1 cellular context compared by ENCODE assay signal in genomic region chr5:176573564-176574296, GRCh38.
TF ChIP-seq lines count a peak whose summit lies in the region.

No MANE protein-coding gene starts in this region.

TF ChIP-seq in HepG2, 621 proteins besides CTCF, POLR2A, EP300 and RAD21:
- 0 out of 2 replicates have a peak, but pooled peaks have one; percentile 31 for TF ChIP-seq CBX5 (CRISPR knock-in tag; IDR thresholded peaks at IDR 0.05; ENCODE audit: borderline replicate concordance)
- 0 out of 2 replicates have a peak, but pooled peaks have one; percentile 35 for TF ChIP-seq KDM2A (CRISPR knock-in tag; IDR thresholded peaks at IDR 0.05; ENCODE audit: borderline replicate concordance, low read depth)
- TF ChIP-seq, protein P1, sequence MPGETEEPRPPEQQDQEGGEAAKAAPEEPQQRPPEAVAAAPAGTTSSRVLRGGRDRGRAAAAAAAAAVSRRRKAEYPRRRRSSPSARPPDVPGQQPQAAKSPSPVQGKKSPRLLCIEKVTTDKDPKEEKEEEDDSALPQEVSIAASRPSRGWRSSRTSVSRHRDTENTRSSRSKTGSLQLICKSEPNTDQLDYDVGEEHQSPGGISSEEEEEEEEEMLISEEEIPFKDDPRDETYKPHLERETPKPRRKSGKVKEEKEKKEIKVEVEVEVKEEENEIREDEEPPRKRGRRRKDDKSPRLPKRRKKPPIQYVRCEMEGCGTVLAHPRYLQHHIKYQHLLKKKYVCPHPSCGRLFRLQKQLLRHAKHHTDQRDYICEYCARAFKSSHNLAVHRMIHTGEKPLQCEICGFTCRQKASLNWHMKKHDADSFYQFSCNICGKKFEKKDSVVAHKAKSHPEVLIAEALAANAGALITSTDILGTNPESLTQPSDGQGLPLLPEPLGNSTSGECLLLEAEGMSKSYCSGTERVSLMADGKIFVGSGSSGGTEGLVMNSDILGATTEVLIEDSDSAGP (CRISPR knock-in tag; IDR thresholded peaks at IDR 0.05; ENCODE audit: borderline replicate concordance) = peak; percentile 17; the same call in 1 of the 2 replicates
- TF ChIP-seq, protein P2, sequence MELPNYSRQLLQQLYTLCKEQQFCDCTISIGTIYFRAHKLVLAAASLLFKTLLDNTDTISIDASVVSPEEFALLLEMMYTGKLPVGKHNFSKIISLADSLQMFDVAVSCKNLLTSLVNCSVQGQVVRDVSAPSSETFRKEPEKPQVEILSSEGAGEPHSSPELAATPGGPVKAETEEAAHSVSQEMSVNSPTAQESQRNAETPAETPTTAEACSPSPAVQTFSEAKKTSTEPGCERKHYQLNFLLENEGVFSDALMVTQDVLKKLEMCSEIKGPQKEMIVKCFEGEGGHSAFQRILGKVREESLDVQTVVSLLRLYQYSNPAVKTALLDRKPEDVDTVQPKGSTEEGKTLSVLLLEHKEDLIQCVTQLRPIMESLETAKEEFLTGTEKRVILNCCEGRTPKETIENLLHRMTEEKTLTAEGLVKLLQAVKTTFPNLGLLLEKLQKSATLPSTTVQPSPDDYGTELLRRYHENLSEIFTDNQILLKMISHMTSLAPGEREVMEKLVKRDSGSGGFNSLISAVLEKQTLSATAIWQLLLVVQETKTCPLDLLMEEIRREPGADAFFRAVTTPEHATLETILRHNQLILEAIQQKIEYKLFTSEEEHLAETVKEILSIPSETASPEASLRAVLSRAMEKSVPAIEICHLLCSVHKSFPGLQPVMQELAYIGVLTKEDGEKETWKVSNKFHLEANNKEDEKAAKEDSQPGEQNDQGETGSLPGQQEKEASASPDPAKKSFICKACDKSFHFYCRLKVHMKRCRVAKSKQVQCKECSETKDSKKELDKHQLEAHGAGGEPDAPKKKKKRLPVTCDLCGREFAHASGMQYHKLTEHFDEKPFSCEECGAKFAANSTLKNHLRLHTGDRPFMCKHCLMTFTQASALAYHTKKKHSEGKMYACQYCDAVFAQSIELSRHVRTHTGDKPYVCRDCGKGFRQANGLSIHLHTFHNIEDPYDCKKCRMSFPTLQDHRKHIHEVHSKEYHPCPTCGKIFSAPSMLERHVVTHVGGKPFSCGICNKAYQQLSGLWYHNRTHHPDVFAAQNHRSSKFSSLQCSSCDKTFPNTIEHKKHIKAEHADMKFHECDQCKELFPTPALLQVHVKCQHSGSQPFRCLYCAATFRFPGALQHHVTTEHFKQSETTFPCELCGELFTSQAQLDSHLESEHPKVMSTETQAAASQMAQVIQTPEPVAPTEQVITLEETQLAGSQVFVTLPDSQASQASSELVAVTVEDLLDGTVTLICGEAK (IDR thresholded peaks at IDR 0.05) = no peak
- TF ChIP-seq, protein P2 (CRISPR knock-in tag; IDR thresholded peaks at IDR 0.05) = no peak
- TF ChIP-seq GABPA (IDR thresholded peaks at IDR 0.05; ENCODE audit: low read depth, low read length) = no peak
- no peak for TF ChIP-seq GABPA (CRISPR knock-in tag; IDR thresholded peaks at IDR 0.05; ENCODE audit: low read depth)
- peak; percentile 42 for TF ChIP-seq SMC3 (IDR thresholded peaks at IDR 0.05; ENCODE audit: low read length)
- TF ChIP-seq STAG1 (CRISPR knock-in tag; IDR thresholded peaks at IDR 0.05) = peak; percentile 76
- no peak for TF ChIP-seq PAXIP1 (CRISPR knock-in tag; conservative IDR thresholded peaks at IDR 0.05)
- TF ChIP-seq, protein P3, sequence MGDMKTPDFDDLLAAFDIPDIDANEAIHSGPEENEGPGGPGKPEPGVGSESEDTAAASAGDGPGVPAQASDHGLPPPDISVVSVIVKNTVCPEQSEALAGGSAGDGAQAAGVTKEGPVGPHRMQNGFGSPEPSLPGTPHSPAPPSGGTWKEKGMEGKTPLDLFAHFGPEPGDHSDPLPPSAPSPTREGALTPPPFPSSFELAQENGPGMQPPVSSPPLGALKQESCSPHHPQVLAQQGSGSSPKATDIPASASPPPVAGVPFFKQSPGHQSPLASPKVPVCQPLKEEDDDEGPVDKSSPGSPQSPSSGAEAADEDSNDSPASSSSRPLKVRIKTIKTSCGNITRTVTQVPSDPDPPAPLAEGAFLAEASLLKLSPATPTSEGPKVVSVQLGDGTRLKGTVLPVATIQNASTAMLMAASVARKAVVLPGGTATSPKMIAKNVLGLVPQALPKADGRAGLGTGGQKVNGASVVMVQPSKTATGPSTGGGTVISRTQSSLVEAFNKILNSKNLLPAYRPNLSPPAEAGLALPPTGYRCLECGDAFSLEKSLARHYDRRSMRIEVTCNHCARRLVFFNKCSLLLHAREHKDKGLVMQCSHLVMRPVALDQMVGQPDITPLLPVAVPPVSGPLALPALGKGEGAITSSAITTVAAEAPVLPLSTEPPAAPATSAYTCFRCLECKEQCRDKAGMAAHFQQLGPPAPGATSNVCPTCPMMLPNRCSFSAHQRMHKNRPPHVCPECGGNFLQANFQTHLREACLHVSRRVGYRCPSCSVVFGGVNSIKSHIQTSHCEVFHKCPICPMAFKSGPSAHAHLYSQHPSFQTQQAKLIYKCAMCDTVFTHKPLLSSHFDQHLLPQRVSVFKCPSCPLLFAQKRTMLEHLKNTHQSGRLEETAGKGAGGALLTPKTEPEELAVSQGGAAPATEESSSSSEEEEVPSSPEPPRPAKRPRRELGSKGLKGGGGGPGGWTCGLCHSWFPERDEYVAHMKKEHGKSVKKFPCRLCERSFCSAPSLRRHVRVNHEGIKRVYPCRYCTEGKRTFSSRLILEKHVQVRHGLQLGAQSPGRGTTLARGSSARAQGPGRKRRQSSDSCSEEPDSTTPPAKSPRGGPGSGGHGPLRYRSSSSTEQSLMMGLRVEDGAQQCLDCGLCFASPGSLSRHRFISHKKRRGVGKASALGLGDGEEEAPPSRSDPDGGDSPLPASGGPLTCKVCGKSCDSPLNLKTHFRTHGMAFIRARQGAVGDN (CRISPR knock-in tag; IDR thresholded peaks at IDR 0.05) = peak; percentile 33
- peak; percentile 42; the same call in 1 of the 2 replicates for TF ChIP-seq PATZ1 (CRISPR knock-in tag; IDR thresholded peaks at IDR 0.05)
- TF ChIP-seq DPF2 (CRISPR knock-in tag; IDR thresholded peaks at IDR 0.05; ENCODE audit: borderline replicate concordance, low read depth) = no peak
